In genomic region chr18:30988440-30988839, GRCh38 we compare ENCODE assay signal across 1 cellular context.
TF ChIP-seq lines count a peak whose summit lies in the region.

No MANE protein-coding gene starts in this region.

TF ChIP-seq in HCT116, 20 proteins besides CTCF, POLR2A, EP300 and RAD21 (continued from another document):
- TF ChIP-seq, protein P1, sequence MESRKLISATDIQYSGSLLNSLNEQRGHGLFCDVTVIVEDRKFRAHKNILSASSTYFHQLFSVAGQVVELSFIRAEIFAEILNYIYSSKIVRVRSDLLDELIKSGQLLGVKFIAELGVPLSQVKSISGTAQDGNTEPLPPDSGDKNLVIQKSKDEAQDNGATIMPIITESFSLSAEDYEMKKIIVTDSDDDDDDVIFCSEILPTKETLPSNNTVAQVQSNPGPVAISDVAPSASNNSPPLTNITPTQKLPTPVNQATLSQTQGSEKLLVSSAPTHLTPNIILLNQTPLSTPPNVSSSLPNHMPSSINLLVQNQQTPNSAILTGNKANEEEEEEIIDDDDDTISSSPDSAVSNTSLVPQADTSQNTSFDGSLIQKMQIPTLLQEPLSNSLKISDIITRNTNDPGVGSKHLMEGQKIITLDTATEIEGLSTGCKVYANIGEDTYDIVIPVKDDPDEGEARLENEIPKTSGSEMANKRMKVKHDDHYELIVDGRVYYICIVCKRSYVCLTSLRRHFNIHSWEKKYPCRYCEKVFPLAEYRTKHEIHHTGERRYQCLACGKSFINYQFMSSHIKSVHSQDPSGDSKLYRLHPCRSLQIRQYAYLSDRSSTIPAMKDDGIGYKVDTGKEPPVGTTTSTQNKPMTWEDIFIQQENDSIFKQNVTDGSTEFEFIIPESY (IDR thresholded peaks at IDR 0.05; ENCODE audit: extremely low read depth, insufficient replicate concordance, low read length), result no peak
- no peak for TF ChIP-seq ELF1 (IDR thresholded peaks at IDR 0.05; ENCODE audit: borderline replicate concordance, low read depth)
- TF ChIP-seq TCF7L2 (IDR thresholded peaks at IDR 0.05; ENCODE audit: borderline replicate concordance, extremely low read depth, insufficient read depth, insufficient read length), result no peak
- no peak for TF ChIP-seq ZFX (IDR thresholded peaks at IDR 0.05)
- no peak for TF ChIP-seq CBX3 (IDR thresholded peaks at IDR 0.05; ENCODE audit: low read depth)
- no peak for TF ChIP-seq JUND (IDR thresholded peaks at IDR 0.05)
- TF ChIP-seq SP1 (IDR thresholded peaks at IDR 0.05; ENCODE audit: low read depth), result no peak
- TF ChIP-seq, protein P2, sequence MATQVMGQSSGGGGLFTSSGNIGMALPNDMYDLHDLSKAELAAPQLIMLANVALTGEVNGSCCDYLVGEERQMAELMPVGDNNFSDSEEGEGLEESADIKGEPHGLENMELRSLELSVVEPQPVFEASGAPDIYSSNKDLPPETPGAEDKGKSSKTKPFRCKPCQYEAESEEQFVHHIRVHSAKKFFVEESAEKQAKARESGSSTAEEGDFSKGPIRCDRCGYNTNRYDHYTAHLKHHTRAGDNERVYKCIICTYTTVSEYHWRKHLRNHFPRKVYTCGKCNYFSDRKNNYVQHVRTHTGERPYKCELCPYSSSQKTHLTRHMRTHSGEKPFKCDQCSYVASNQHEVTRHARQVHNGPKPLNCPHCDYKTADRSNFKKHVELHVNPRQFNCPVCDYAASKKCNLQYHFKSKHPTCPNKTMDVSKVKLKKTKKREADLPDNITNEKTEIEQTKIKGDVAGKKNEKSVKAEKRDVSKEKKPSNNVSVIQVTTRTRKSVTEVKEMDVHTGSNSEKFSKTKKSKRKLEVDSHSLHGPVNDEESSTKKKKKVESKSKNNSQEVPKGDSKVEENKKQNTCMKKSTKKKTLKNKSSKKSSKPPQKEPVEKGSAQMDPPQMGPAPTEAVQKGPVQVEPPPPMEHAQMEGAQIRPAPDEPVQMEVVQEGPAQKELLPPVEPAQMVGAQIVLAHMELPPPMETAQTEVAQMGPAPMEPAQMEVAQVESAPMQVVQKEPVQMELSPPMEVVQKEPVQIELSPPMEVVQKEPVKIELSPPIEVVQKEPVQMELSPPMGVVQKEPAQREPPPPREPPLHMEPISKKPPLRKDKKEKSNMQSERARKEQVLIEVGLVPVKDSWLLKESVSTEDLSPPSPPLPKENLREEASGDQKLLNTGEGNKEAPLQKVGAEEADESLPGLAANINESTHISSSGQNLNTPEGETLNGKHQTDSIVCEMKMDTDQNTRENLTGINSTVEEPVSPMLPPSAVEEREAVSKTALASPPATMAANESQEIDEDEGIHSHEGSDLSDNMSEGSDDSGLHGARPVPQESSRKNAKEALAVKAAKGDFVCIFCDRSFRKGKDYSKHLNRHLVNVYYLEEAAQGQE (IDR thresholded peaks at IDR 0.05; ENCODE audit: low read depth), result no peak
- no peak for TF ChIP-seq EGR1 (IDR thresholded peaks at IDR 0.05; ENCODE audit: low read depth)
- TF ChIP-seq EZH2phosphoT487 (IDR thresholded peaks at IDR 0.05; ENCODE audit: borderline replicate concordance), result no peak
